Comparison of ENCODE assay signal across 13 cellular contexts in genomic region chr3:125168711-125169410, GRCh38. TPM values are rescaled to one million over a fixed set of nuclear protein-coding genes. Genes with fewer than 3 reads are reported as not detected.
DNase-seq lines count a peak whose midpoint lies in the region; ATAC-seq and TF ChIP-seq lines count a peak whose summit lies in the region.
"Had no signal": no experiment of that assay in that cellular context is flagged by ENCODE, and none has a peak within 500 bp of the region (broad histone marks: within the 10 kb centered on the region; RNA-seq: fewer than 3 reads in every experiment).

No MANE protein-coding gene starts in this region.

- H3K4me1 ChIP-seq in left ventricle myocardium inferior = peaks cover 9% of the 10 kb centered on the region

- H3K27me3 Mint-ChIP-seq in activated CD8-positive, alpha-beta memory T cell treated with anti-CD3 and anti-CD28 coated beads, Interleukin-2, amount 10 ng/mL, durations not matched to agents 7 days and 5 days = peaks cover 23% of the 10 kb centered on the region

- peaks cover 2% of the 10 kb centered on the region for H3K4me1 Mint-ChIP-seq in activated CD8-positive, alpha-beta memory T cell treated with anti-CD3 and anti-CD28 coated beads, Interleukin-2, amount 10 ng/mL, durations not matched to agents 7 days and 5 days

- H3K27ac Mint-ChIP-seq in activated CD8-positive, alpha-beta memory T cell treated with anti-CD3 and anti-CD28 coated beads, Interleukin-2, amount 10 ng/mL, durations not matched to agents 7 days and 5 days = no peak overlapping the region

- CTCF ChIA-PET in activated CD8-positive, alpha-beta memory T cell treated with anti-CD3 and anti-CD28 coated beads, Interleukin-2, amount 10 ng/mL, durations not matched to agents 7 days and 5 days (lab: Charles Lee) = no interaction called here

- ATAC-seq in Right ventricle myocardium inferior = peak; percentile 37
- ATAC-seq in SK-N-SH treated with all-trans-retinoic acid at 6 μM for 48 hours = peak; percentile 64
- no peak for ATAC-seq in activated CD8-positive, alpha-beta memory T cell treated with anti-CD3 and anti-CD28 coated beads, Interleukin-2, amount 10 ng/mL, durations not matched to agents 7 days and 5 days
- ATAC-seq: PC-3 had no signal

- no peaks in the 10 kb centered on the region for H3K36me3 ChIP-seq in left ventricle myocardium inferior
- H3K36me3 ChIP-seq: BLaER1 had no signal

- no peaks in the 10 kb centered on the region for H3K9me3 ChIP-seq in left ventricle myocardium inferior (replicated peaks)

- H3K27ac ChIP-seq in left ventricle myocardium inferior (replicated peaks) = no peak overlapping the region
- H3K27ac ChIP-seq: 22Rv1, BLaER1 had no signal

- no peak for TF ChIP-seq CTCF in left ventricle myocardium inferior (IDR thresholded peaks at IDR 0.05; ENCODE audit: borderline replicate concordance)

- H3K27me3 ChIP-seq in left ventricle myocardium inferior (ENCODE audit: low read depth) = no peaks in the 10 kb centered on the region
- H3K27me3 ChIP-seq: BLaER1 had no signal

- DNase-seq in Right ventricle myocardium inferior (ENCODE audit: missing footprints) = no peak
- DNase-seq in left ventricle myocardium inferior = no peak
- peak; percentile 59 for DNase-seq in fibroblast of gingiva (ENCODE audit: low read depth)
- peak; percentile 40 for DNase-seq in posterior vena cava (ENCODE audit: low spot score)
- DNase-seq in foreskin melanocyte = no peak
- no peak for DNase-seq in activated CD8-positive, alpha-beta memory T cell treated with anti-CD3 and anti-CD28 coated beads, Interleukin-2, amount 10 ng/mL, durations not matched to agents 7 days and 5 days
- no peak for DNase-seq in NCI-H128 (lab: John Stamatoyannopoulos, UW; ENCODE audit: unreplicated experiment)
- DNase-seq: DMS 273 treated with DMSO at 0.1 percent for 48 hours, PC-3 had no signal

- no peaks in the 10 kb centered on the region for H3K36me3 Mint-ChIP-seq in activated CD8-positive, alpha-beta memory T cell treated with anti-CD3 and anti-CD28 coated beads, Interleukin-2, amount 10 ng/mL, durations not matched to agents 7 days and 5 days

- H3K4me3 ChIP-seq in left ventricle myocardium inferior = no peak overlapping the region
- H3K4me3 ChIP-seq: BLaER1 had no signal

- intact Hi-C loops in Right ventricle myocardium inferior (cut with DNase I) (loop anchor here (5.0 kb wide), 1 partner anchor 407 kb away; no protein-coding TSS in a partner anchor), left ventricle myocardium inferior (cut with micrococcal nuclease) (loop anchor here (10.0 kb wide), 1 partner anchor 244 kb away; no protein-coding TSS in a partner anchor), posterior vena cava (cut with DNase I) (loop anchor here (10.0 kb wide), 3 partner anchors 114 to 234 kb away; partner anchors contain the start of genes HEG1 (in 1 of the 2) and MUC13 (in 1 of the 2))

- no peak overlapping the region for H3K4me3 Mint-ChIP-seq in activated CD8-positive, alpha-beta memory T cell treated with anti-CD3 and anti-CD28 coated beads, Interleukin-2, amount 10 ng/mL, durations not matched to agents 7 days and 5 days
- H3K4me3 Mint-ChIP-seq: IgD-negative memory B cell had no signal

- H3K9me3 Mint-ChIP-seq in activated CD8-positive, alpha-beta memory T cell treated with anti-CD3 and anti-CD28 coated beads, Interleukin-2, amount 10 ng/mL, durations not matched to agents 7 days and 5 days (ENCODE audit: low read depth) = peaks cover under 1% of the 10 kb centered on the region

TF ChIP-seq in SK-N-SH treated with all-trans-retinoic acid at 6 μM for 48 hours, 23 proteins besides CTCF, POLR2A, EP300 and RAD21:
- TF ChIP-seq ARNTL (CRISPR knock-in tag; IDR thresholded peaks at IDR 0.05; ENCODE audit: borderline replicate concordance, low read depth) = no peak
- no peak for TF ChIP-seq ZFP3 (CRISPR knock-in tag; IDR thresholded peaks at IDR 0.05)
- TF ChIP-seq SNAI2 (CRISPR knock-in tag; IDR thresholded peaks at IDR 0.05) = no peak
- TF ChIP-seq CREB5 (CRISPR knock-in tag; IDR thresholded peaks at IDR 0.05; ENCODE audit: low read depth) = no peak
- TF ChIP-seq ESRRG (CRISPR knock-in tag; IDR thresholded peaks at IDR 0.05) = no peak
- TF ChIP-seq ISL1 (CRISPR knock-in tag; IDR thresholded peaks at IDR 0.05) = no peak
- TF ChIP-seq ZNF8 (CRISPR knock-in tag; IDR thresholded peaks at IDR 0.05) = no peak
- no peak for TF ChIP-seq OSR1 (CRISPR knock-in tag; IDR thresholded peaks at IDR 0.05)
- no peak for TF ChIP-seq GLIS3 (CRISPR knock-in tag; IDR thresholded peaks at IDR 0.05)
- no peak for TF ChIP-seq TSHZ2 (CRISPR knock-in tag; IDR thresholded peaks at IDR 0.05)
- TF ChIP-seq ZFP30 (CRISPR knock-in tag; IDR thresholded peaks at IDR 0.05) = no peak

RNA-seq across cellular contexts. Expression of gene SLC12A8, which starts 43.7 kb away (rescaled TPM):
- 0.19 TPM for total RNA-seq in Right ventricle myocardium inferior
- total RNA-seq in left ventricle myocardium inferior = not detected
- total RNA-seq in posterior vena cava = under 1 TPM; 0.67 to 0.69 TPM
- 1 to 10 TPM; 1.3 to 4.3 TPM for total RNA-seq in activated CD8-positive, alpha-beta memory T cell treated with anti-CD3 and anti-CD28 coated beads, Interleukin-2, amount 10 ng/mL, durations not matched to agents 7 days and 5 days

Comparison
In these comparisons a context has a peak if more than half of its experiments do, and no peak if none do; other contexts are left out.
1. DNase-seq: peak in fibroblast of gingiva (single experiment) and posterior vena cava (single experiment); none in Right ventricle myocardium inferior (single experiment), left ventricle myocardium inferior (single experiment), foreskin melanocyte (single experiment), activated CD8-positive, alpha-beta memory T cell treated with anti-CD3 and anti-CD28 coated beads, Interleukin-2, amount 10 ng/mL, durations not matched to agents 7 days and 5 days (single experiment) and NCI-H128 (single experiment).